Comparison of ENCODE assay signal across 9 cellular contexts in genomic region chr1:18114726-18115410, GRCh38. TPM values are rescaled to one million over a fixed set of nuclear protein-coding genes. Genes with fewer than 3 reads are reported as not detected.
"Had no signal": no experiment of that assay in that cellular context is flagged by ENCODE, and none has a peak within 500 bp of the region (broad histone marks: within the 10 kb centered on the region; RNA-seq: fewer than 3 reads in every experiment).

No MANE protein-coding gene starts in this region.

- DNase-seq: H9, HCEC 1CT, KG1 had no signal

- H3K4me3 ChIP-seq: GM23338, K562 had no signal

- H3K36me3 Mint-ChIP-seq: IgD-negative memory B cell had no signal

- H3K4me2 ChIP-seq: GM23338 had no signal

- H3K27ac Mint-ChIP-seq: GM23338, IgD-negative memory B cell had no signal

- H3K27ac ChIP-seq: HL-60 had no signal

- H3K9me3 Mint-ChIP-seq: GM23338, H9 had no signal

- H3K4me3 Mint-ChIP-seq: GM23338, H9 had no signal

- H2AFZ ChIP-seq: GM23338 had no signal

RNA-seq across cellular contexts. Expression of gene IGSF21, which starts 7.3 kb away (rescaled TPM):
- total RNA-seq: HepG2, HT1080, K562 had no signal
- polyA plus RNA-seq: HepG2, IgD-negative memory B cell, K562 had no signal
